In the genomic region with DNA sequence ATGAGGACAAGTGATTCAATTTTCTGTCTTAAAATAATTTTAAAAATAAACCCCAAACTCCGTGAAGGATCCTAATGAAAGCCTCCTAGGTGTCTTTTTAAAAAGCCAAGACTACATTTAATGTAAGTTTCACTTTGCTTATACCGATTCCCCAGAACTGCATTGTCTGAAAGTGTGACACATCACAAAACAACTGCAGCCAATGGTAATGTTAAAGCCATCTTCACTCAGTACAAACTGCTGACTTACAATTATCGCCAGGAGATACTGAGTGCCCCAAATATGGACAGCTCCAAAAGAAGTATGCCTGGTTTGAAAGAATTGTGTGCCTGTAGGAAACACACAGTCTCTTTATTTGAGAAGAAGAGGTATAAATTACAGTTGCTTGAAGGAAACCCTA, we compare ENCODE assay signal across 7 cellular contexts.
"Had no signal": no experiment of that assay in that cellular context is flagged by ENCODE, and none has a peak within 500 bp of the region (broad histone marks: within the 10 kb centered on the region; RNA-seq: fewer than 3 reads in every experiment).

No MANE protein-coding gene starts in this region.

- H3K4me3 ChIP-seq: GM12878 had no signal

- FAIRE-seq: G401.6, GM12878, GM12892, GM18507, GM19239 had no signal

- DNase-seq: GDM1, GF-D8 had no signal

- ATAC-seq: GM12878 had no signal
